ENCODE assay signal across 8 cellular contexts in the genomic region with DNA sequence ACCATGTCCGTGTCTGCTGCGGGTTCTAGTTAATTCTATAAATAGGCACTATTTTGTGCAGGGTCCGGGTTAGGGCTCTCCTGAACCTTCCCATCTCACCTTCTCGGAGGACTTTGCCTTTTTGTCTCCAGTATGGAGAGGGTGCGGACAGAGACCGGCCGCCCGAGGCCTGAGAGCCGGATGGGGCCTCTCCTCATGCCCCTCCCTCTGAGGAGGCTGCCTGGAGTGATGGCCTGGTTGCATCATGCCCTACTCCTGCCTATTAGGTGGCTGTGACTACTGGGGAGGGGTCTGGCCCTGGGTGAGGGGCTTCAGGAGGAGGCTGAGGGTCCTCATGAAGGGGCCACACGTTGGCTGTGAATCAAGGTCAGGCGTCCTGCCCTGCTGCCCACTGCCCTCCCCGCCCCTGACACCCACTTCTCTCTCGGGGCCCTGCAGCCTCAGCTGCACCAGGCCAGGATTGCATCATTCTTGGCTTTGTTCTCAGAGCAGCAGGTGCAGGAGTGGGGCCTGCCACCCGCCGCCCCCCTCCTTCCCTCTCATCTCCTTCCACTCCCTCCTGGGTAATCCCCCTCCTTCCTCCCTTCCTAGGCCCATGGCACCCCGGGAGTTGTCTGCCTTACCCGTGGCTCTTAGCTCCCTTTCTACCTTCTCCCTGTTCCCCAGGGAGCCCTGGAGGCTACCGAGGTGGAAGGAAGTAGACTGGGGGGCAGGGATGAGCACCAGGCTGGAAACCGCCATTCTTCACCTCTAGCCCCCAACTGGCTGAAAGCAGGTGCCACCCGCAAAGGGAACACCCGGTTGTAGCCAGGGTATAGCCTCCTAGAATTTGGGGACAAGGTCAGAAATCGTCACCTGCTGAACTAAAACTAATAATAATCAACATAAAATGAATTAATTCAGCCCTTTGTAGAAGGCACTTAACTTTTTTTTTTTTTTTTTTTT. TPM values are rescaled to one million over a fixed set of nuclear protein-coding genes. Genes with fewer than 3 reads are reported as not detected.
A peak's percentile ranks its signal among the peaks of the same experiment; 100 is the strongest.
DNase-seq lines count a peak whose midpoint lies in the region; ATAC-seq, FAIRE-seq and TF ChIP-seq lines count a peak whose summit lies in the region.

No MANE protein-coding gene starts in this region.

- no peak overlapping the region for H3K4me3 Mint-ChIP-seq in progenitor cell of endocrine pancreas (ENCODE audit: low read depth)
- H3K4me3 Mint-ChIP-seq in activated T-helper 17 cell treated with anti-CD3 and anti-CD28 coated beads, Interleukin-2, amount 50 U/mL, for 72 hours: no peak overlapping the region

- BruUV-seq in endothelial cell of umbilical vein (replicated peaks; lab: Mats Ljungman, UMichigan): no TSS peak

- H3K27ac Mint-ChIP-seq in progenitor cell of endocrine pancreas: peak overlapping the region; percentile 77
- no peak overlapping the region for H3K27ac Mint-ChIP-seq in activated T-helper 17 cell treated with anti-CD3 and anti-CD28 coated beads, Interleukin-2, amount 50 U/mL, for 72 hours

- no peaks in the 10 kb centered on the region for H3K9me3 ChIP-seq in RWPE2 (ENCODE audit: severe bottlenecking)
- H3K9me3 ChIP-seq in endothelial cell of umbilical vein (replicated peaks; ENCODE audit: control insufficient read depth, insufficient read depth, low read length): no peaks in the 10 kb centered on the region

- no peaks in the 10 kb centered on the region for H4K20me1 ChIP-seq in endothelial cell of umbilical vein (replicated peaks; ENCODE audit: control insufficient read depth, extremely low read depth, insufficient read depth, low read length)

- no peaks in the 10 kb centered on the region for H3K36me3 ChIP-seq in RWPE2 (ENCODE audit: low read depth)
- H3K36me3 ChIP-seq in endothelial cell of umbilical vein (ENCODE audit: control insufficient read depth in 2 of 2, extremely low read depth in 1 of 2, insufficient read depth in 2 of 2, low read length in 2 of 2): no peaks in the 10 kb centered on the region

- H3K9me1 ChIP-seq in endothelial cell of umbilical vein (replicated peaks; ENCODE audit: control insufficient read depth, extremely low read depth, insufficient read depth, low read length): no peaks in the 10 kb centered on the region

- H3K36me3 Mint-ChIP-seq in progenitor cell of endocrine pancreas (ENCODE audit: insufficient read depth): no peaks in the 10 kb centered on the region
- no peaks in the 10 kb centered on the region for H3K36me3 Mint-ChIP-seq in activated T-helper 17 cell treated with anti-CD3 and anti-CD28 coated beads, Interleukin-2, amount 50 U/mL, for 72 hours (ENCODE audit: low read depth)

- H3K4me1 Mint-ChIP-seq in progenitor cell of endocrine pancreas (ENCODE audit: low read depth): peaks cover 5% of the 10 kb centered on the region
- H3K4me1 Mint-ChIP-seq in activated T-helper 17 cell treated with anti-CD3 and anti-CD28 coated beads, Interleukin-2, amount 50 U/mL, for 72 hours: peaks cover 3% of the 10 kb centered on the region

- no peak overlapping the region for H3K9ac ChIP-seq in endothelial cell of umbilical vein (replicated peaks; ENCODE audit: extremely low read depth, insufficient read depth, low read length)

- TF ChIP-seq CTCF in RWPE2 (IDR thresholded peaks at IDR 0.05; ENCODE audit: poor library complexity, severe bottlenecking) (no peak), endothelial cell of umbilical vein (IDR thresholded peaks at IDR 0.05; ENCODE audit: extremely low read depth in 1 of 2, insufficient read depth in 1 of 2, low read depth in 1 of 2, low read length in 2 of 2) (no peak), progenitor cell of endocrine pancreas (IDR thresholded peaks at IDR 0.05; ENCODE audit: unreplicated experiment) (no peak)

- POLR2A ChIA-PET in endothelial cell of umbilical vein (lab: Charles Lee): interaction anchor here (1.0 kb wide), 1 partner anchor 67 kb away, joined by 3 read pairs; no protein-coding TSS in a partner anchor

- H3K4me1 ChIP-seq in RWPE2 (ENCODE audit: insufficient read depth, poor library complexity, severe bottlenecking) (peaks cover 12% of the 10 kb centered on the region), endothelial cell of umbilical vein (ENCODE audit: control insufficient read depth, extremely low read depth, insufficient read depth, low read length) (no peaks in the 10 kb centered on the region)

- H3K4me2 ChIP-seq in endothelial cell of umbilical vein (ENCODE audit: insufficient read depth, low read length): no peak overlapping the region

- H3K27me3 ChIP-seq in RWPE2 (ENCODE audit: insufficient read depth, poor library complexity, severe bottlenecking): peaks cover 25% of the 10 kb centered on the region
- peaks cover 20 to 22% of the 10 kb centered on the region in 2 experiments for H3K27me3 ChIP-seq in endothelial cell of umbilical vein (ENCODE audit: control insufficient read depth in 2 of 2, insufficient read depth in 2 of 2, low read length in 2 of 2)

- intact Hi-C loops in endothelial cell of umbilical vein (cut with micrococcal nuclease): no loop called here

- no peak for FAIRE-seq in endothelial cell of umbilical vein (lab: Jason Lieb, UNC)
- FAIRE-seq in HTR-8/SVneo (lab: Jason Lieb, UNC): no peak

- CTCF ChIA-PET in endothelial cell of umbilical vein (lab: Charles Lee): interaction anchor here (0.6 to 9.7 kb wide), 32 partner anchors 8 to 256 kb away, joined by 3 to 365 read pairs (median 5); a partner anchor contains a TSS

- TF ChIP-seq POLR2A in endothelial cell of umbilical vein (IDR thresholded peaks at IDR 0.05; ENCODE audit: low read depth, low read length): no peak

- no peaks in the 10 kb centered on the region for H3K79me2 ChIP-seq in endothelial cell of umbilical vein (ENCODE audit: control insufficient read depth, insufficient read depth, low read length)

- H3K27ac ChIP-seq in RWPE2 (ENCODE audit: poor library complexity, severe bottlenecking) (no peak overlapping the region), endothelial cell of umbilical vein (ENCODE audit: insufficient read depth, low read depth, low read length) (no peak overlapping the region)

- H2AFZ ChIP-seq in endothelial cell of umbilical vein (ENCODE audit: low read depth, low read length): peak overlapping the region; percentile 13

- peak; percentile 64 for ATAC-seq in RWPE2 (ENCODE audit: low read depth)
- ATAC-seq in activated T-helper 17 cell treated with anti-CD3 and anti-CD28 coated beads, Interleukin-2, amount 50 U/mL, for 72 hours (replicated peaks): no peak

- DNase-seq in activated CD4-positive, alpha-beta T cell treated with anti-CD3 and anti-CD28 coated beads for 48 hours: peak; percentile 46
- DNase-seq in activated CD4-positive, alpha-beta T cell treated with anti-CD3 and anti-CD28 coated beads for 4 hours: no peak
- peak; percentile 94 for DNase-seq in NCI-H1092 (lab: John Stamatoyannopoulos, UW)
- DNase-seq in RWPE2 (ENCODE audit: low spot score): no peak
- no peak for DNase-seq in endothelial cell of umbilical vein (ENCODE audit: low read depth, low spot score)
- DNase-seq in progenitor cell of endocrine pancreas (ENCODE audit: low spot score, unreplicated experiment): no peak
- DNase-seq in HTR-8/SVneo (ENCODE audit: insufficient read length, low spot score): no peak

- H3K27me3 Mint-ChIP-seq in progenitor cell of endocrine pancreas: peaks cover 49% of the 10 kb centered on the region
- peaks cover 19% of the 10 kb centered on the region for H3K27me3 Mint-ChIP-seq in activated T-helper 17 cell treated with anti-CD3 and anti-CD28 coated beads, Interleukin-2, amount 50 U/mL, for 72 hours

- H3K9me3 Mint-ChIP-seq in progenitor cell of endocrine pancreas (ENCODE audit: low read depth): no peaks in the 10 kb centered on the region
- no peaks in the 10 kb centered on the region for H3K9me3 Mint-ChIP-seq in activated T-helper 17 cell treated with anti-CD3 and anti-CD28 coated beads, Interleukin-2, amount 50 U/mL, for 72 hours

- H3K4me3 ChIP-seq in RWPE2 (ENCODE audit: severe bottlenecking) (peak overlapping the region; percentile 17), endothelial cell of umbilical vein (replicated peaks in 1 of 3; ENCODE audit: insufficient read depth in 1 of 3, low read depth in 1 of 3, low read length in 3 of 3) (no peak overlapping the region)

- dilution Hi-C loops in endothelial cell of umbilical vein (cut with MboI; ENCODE audit: extremely low pct_ligation_motif_present, low sequenced_read_pairs): no loop called here

TF ChIP-seq in endothelial cell of umbilical vein, 7 proteins besides CTCF, POLR2A, EP300 and RAD21:
- TF ChIP-seq MYC (IDR thresholded peaks at IDR 0.05; ENCODE audit: low read depth, low read length) (no peak), FOS (IDR thresholded peaks at IDR 0.05; ENCODE audit: borderline replicate concordance, insufficient read depth, low read length) (no peak), EZH2 (IDR thresholded peaks at IDR 0.05; ENCODE audit: borderline replicate concordance, low read depth, low read length, severe bottlenecking) (no peak), POLR2AphosphoS5 (IDR thresholded peaks at IDR 0.05; ENCODE audit: insufficient read depth, low read depth, low read length) (no peak)

RNA-seq across cellular contexts. Expression of a gene that starts 12.7 kb away (rescaled TPM):
- total RNA-seq in endothelial cell of umbilical vein (152 and 190 TPM in 2 replicates), progenitor cell of endocrine pancreas (2.9 and 3.3 TPM in 2 replicates)
- 22.3 and 25.4 TPM in 2 replicates for polyA plus RNA-seq in endothelial cell of umbilical vein
- 22.9 and 25.3 TPM in 2 replicates for polyA plus RNA-seq in endothelial cell of umbilical vein (2011; cell fraction: cytosol; rRNA removed)
- 53.1 and 59.2 TPM in 2 replicates for polyA plus RNA-seq in endothelial cell of umbilical vein (2011; cell fraction: nucleus; rRNA removed)
- 49.6 and 59.2 TPM in 2 replicates for polyA plus RNA-seq in endothelial cell of umbilical vein (2012)
- polyA minus RNA-seq in endothelial cell of umbilical vein: 42.0 and 76.2 TPM in 2 replicates
- 23.5 TPM for polyA minus RNA-seq in endothelial cell of umbilical vein (2011; cell fraction: cytosol; rRNA and poly(A)+ RNA removed)
- 63.5 and 75.4 TPM in 2 replicates for polyA minus RNA-seq in endothelial cell of umbilical vein (2011; cell fraction: nucleus; rRNA and poly(A)+ RNA removed)
- total RNA-seq in activated T-helper 17 cell treated with anti-CD3 and anti-CD28 coated beads, Interleukin-2, amount 50 U/mL, for 72 hours: 1 to 10 TPM in 1 of 2 donors, under 1 TPM in 1; 0.69 to 2.2 TPM

Comparison
In these comparisons a context has a peak if more than half of its experiments do, and no peak if none do; other contexts are left out.
1. DNase-seq: peak in activated CD4-positive, alpha-beta T cell treated with anti-CD3 and anti-CD28 coated beads for 48 hours (single experiment) and NCI-H1092 (single experiment); none in activated CD4-positive, alpha-beta T cell treated with anti-CD3 and anti-CD28 coated beads for 4 hours (0 of 2), RWPE2 (single experiment), endothelial cell of umbilical vein (single experiment), progenitor cell of endocrine pancreas (single experiment) and HTR-8/SVneo (single experiment).
2. RNA of a gene that starts 12.7 kb away (total RNA-seq): 152 to 190 TPM in endothelial cell of umbilical vein; 2.9 to 3.3 TPM in progenitor cell of endocrine pancreas and 0.69 to 2.2 TPM in activated T-helper 17 cell treated with anti-CD3 and anti-CD28 coated beads, Interleukin-2, amount 50 U/mL, for 72 hours; every median in the first group is over 10 times any median in the second.